21 cellular contexts compared by ENCODE assay signal in genomic region chr4:86099348-86099747, GRCh38.
"Had no signal": no experiment of that assay in that cellular context is flagged by ENCODE, and none has a peak within 500 bp of the region (broad histone marks: within the 10 kb centered on the region; RNA-seq: fewer than 3 reads in every experiment).

No MANE protein-coding gene starts in this region.

- H3K9ac ChIP-seq: neural progenitor cell had no signal

- H3K4me3 ChIP-seq: coronary artery, dorsolateral prefrontal cortex, gastrocnemius medialis, neural progenitor cell, pancreas, stomach, thoracic aorta had no signal

- H3K4me2 ChIP-seq: neural progenitor cell had no signal

- H3K4me3 Mint-ChIP-seq: mesothelial cell of epicardium; natural killer cell treated with Interleukin-12 subunit alpha and Interleukin-12 subunit beta and Interleukin-15 and Interleukin-18, amount 100 ng/mL, for 72 hours; neural progenitor cell had no signal

- H3K9me3 ChIP-seq: gastrocnemius medialis, pancreas, stomach, thoracic aorta had no signal

- ATAC-seq: esophagus mucosa; gastrocnemius medialis; left cardiac atrium; natural killer cell treated with Interleukin-12 subunit alpha and Interleukin-12 subunit beta and Interleukin-15 and Interleukin-18, amount 100 ng/mL, for 72 hours; pancreas; right cardiac atrium had no signal

- DNase-seq: dorsolateral prefrontal cortex; effector CD8-positive, alpha-beta T cell; gastrocnemius medialis; kidney; left cardiac atrium; nucleus accumbens; pancreas; right cardiac atrium; small intestine; stimulated activated CD4-positive, alpha-beta T cell treated with anti-CD3 and anti-CD28 coated beads, Interleukin-12 subunit alpha, Interleukin-12 subunit beta, amount 100 ng/mL, for 4 hours; stimulated activated naive CD4-positive, alpha-beta T cell; stomach; substantia nigra; trophoblast cell had no signal

- H3K27ac ChIP-seq: coronary artery, gastrocnemius medialis, neural progenitor cell, pancreas, stomach, thoracic aorta had no signal

- H3K4me1 ChIP-seq: gastrocnemius medialis, neural progenitor cell, pancreas, stomach had no signal

- H3K4me1 Mint-ChIP-seq: mesothelial cell of epicardium, neural progenitor cell had no signal

- H3K36me3 ChIP-seq: gastrocnemius medialis, pancreas, stomach, thoracic aorta had no signal

- H2AFZ ChIP-seq: neural progenitor cell had no signal

- H3K36me3 Mint-ChIP-seq: mesothelial cell of epicardium; natural killer cell treated with Interleukin-12 subunit alpha and Interleukin-12 subunit beta and Interleukin-15 and Interleukin-18, amount 100 ng/mL, for 72 hours had no signal

- H3K27ac Mint-ChIP-seq: mesothelial cell of epicardium; natural killer cell treated with Interleukin-12 subunit alpha and Interleukin-12 subunit beta and Interleukin-15 and Interleukin-18, amount 100 ng/mL, for 72 hours; neural progenitor cell; progenitor cell of endocrine pancreas had no signal

- H3K27me3 Mint-ChIP-seq: natural killer cell treated with Interleukin-12 subunit alpha and Interleukin-12 subunit beta and Interleukin-15 and Interleukin-18, amount 100 ng/mL, for 72 hours; progenitor cell of endocrine pancreas had no signal

- H3K9me3 Mint-ChIP-seq: mesothelial cell of epicardium, neural progenitor cell had no signal

- H3K27me3 ChIP-seq: dorsolateral prefrontal cortex, gastrocnemius medialis, neural progenitor cell, pancreas, stomach had no signal
